ENCODE assay signal across 1 cellular context in genomic region chr17:8798176-8799000, GRCh38.
TF ChIP-seq lines count a peak whose summit lies in the region.

No MANE protein-coding gene starts in this region.

TF ChIP-seq in GM12878, 131 proteins besides CTCF, POLR2A, EP300 and RAD21:
- no peak for TF ChIP-seq SUPT20H (IDR thresholded peaks at IDR 0.05; ENCODE audit: borderline replicate concordance, control insufficient read depth, low read depth, low read length)
- no peak for TF ChIP-seq TCF3 (IDR thresholded peaks at IDR 0.05; ENCODE audit: borderline replicate concordance, insufficient read depth, low read depth, low read length)
- TF ChIP-seq MLLT1 (IDR thresholded peaks at IDR 0.05) = no peak
- no peak for TF ChIP-seq CHD2 (IDR thresholded peaks at IDR 0.05; ENCODE audit: borderline replicate concordance, low read depth, low read length)
- TF ChIP-seq SREBF2 (IDR thresholded peaks at IDR 0.05; ENCODE audit: low read length) = no peak
- peak; percentile 24; the same call in 1 of the 2 replicates for TF ChIP-seq POLR2AphosphoS5 (IDR thresholded peaks at IDR 0.05; ENCODE audit: low read length)
- TF ChIP-seq RELA (IDR thresholded peaks at IDR 0.05; ENCODE audit: borderline replicate concordance, partially characterized antibody) = no peak
- TF ChIP-seq PBX3 (IDR thresholded peaks at IDR 0.05; ENCODE audit: insufficient replicate concordance, low read depth, low read length) = no peak
- TF ChIP-seq NFXL1 (IDR thresholded peaks at IDR 0.05; ENCODE audit: borderline replicate concordance) = no peak
- TF ChIP-seq POLR2AphosphoS2 (IDR thresholded peaks at IDR 0.05; ENCODE audit: low read depth, low read length) = peak; percentile 54
- no peak for TF ChIP-seq BCLAF1 (IDR thresholded peaks at IDR 0.05)
- TF ChIP-seq ELK1 (IDR thresholded peaks at IDR 0.05; ENCODE audit: low read depth, low read length) = no peak
TF ChIP-seq in GM12878: peak in this region for 2.
